In genomic region chr7:134891262-134892001, GRCh38 we compare ENCODE assay signal across 1 cellular context.
TF ChIP-seq lines count a peak whose summit lies in the region.

No MANE protein-coding gene starts in this region.

TF ChIP-seq in HEK293, 187 proteins besides CTCF, POLR2A, EP300 and RAD21 (continued from another document):
- TF ChIP-seq ZBTB48 (tag by site-specific recombination; IDR thresholded peaks at IDR 0.05) (0 out of 2 replicates have a peak, but pooled peaks have one; percentile 23), ZFP37 (tag by site-specific recombination; IDR thresholded peaks at IDR 0.05) (no peak), ZNF791 (tag by site-specific recombination; IDR thresholded peaks at IDR 0.05) (no peak), ZSCAN4 (tag by site-specific recombination; IDR thresholded peaks at IDR 0.05) (peak; percentile 23; the same call in 1 of the 2 replicates), TRIM28 (IDR thresholded peaks at IDR 0.05; ENCODE audit: borderline replicate concordance, low read length) (peak; percentile 26; the same call in 1 of the 2 replicates), KLF17 (tag by site-specific recombination; IDR thresholded peaks at IDR 0.05) (0 out of 2 replicates have a peak, but pooled peaks have one; percentile 33), SP3 (tag by site-specific recombination; IDR thresholded peaks at IDR 0.05) (peak; percentile 55; the same call in 1 of the 2 replicates), ZBTB20 (tag by site-specific recombination; IDR thresholded peaks at IDR 0.05) (no peak), ZNF645 (tag by site-specific recombination; IDR thresholded peaks at IDR 0.05) (no peak), PRDM10 (tag by site-specific recombination; IDR thresholded peaks at IDR 0.05) (peak; percentile 98), ZXDB (tag by site-specific recombination; IDR thresholded peaks at IDR 0.05) (peak; percentile 76), ZNF174 (tag by site-specific recombination; IDR thresholded peaks at IDR 0.05) (no peak), ZNF785 (tag by site-specific recombination; IDR thresholded peaks at IDR 0.05) (no peak), ZNF660 (tag by site-specific recombination; IDR thresholded peaks at IDR 0.05) (peak; percentile 54; the same call in 1 of the 2 replicates), ZNF121 (tag by site-specific recombination; IDR thresholded peaks at IDR 0.05) (no peak), ZNF335 (tag by site-specific recombination; conservative IDR thresholded peaks at IDR 0.05) (peak; percentile 62), ZNF157 (tag by site-specific recombination; IDR thresholded peaks at IDR 0.05) (no peak), ZNF837 (tag by site-specific recombination; IDR thresholded peaks at IDR 0.05) (no peak), SP7 (tag by site-specific recombination; IDR thresholded peaks at IDR 0.05) (peak; percentile 72; the same call in 1 of the 2 replicates), EGR2 (tag by site-specific recombination; IDR thresholded peaks at IDR 0.05; ENCODE audit: low read depth) (peak; percentile 70)
